Comparison of ENCODE assay signal across 1 cellular context in genomic region chr1:112704511-112704907, GRCh38.
TF ChIP-seq lines count a peak whose summit lies in the region.

No MANE protein-coding gene starts in this region.

TF ChIP-seq in K562, 482 proteins besides CTCF, POLR2A, EP300 and RAD21:
- TF ChIP-seq ZNF699 (CRISPR knock-in tag; IDR thresholded peaks at IDR 0.05; ENCODE audit: insufficient replicate concordance) (no peak), FOXA3 (CRISPR knock-in tag; conservative IDR thresholded peaks at IDR 0.05 in 1 of 2, IDR thresholded peaks at IDR 0.05 in 1 of 2) (peak in 1 of 2 experiments; percentile 3; a peak in 1 of 4 replicates), FOXJ3 (CRISPR knock-in tag; IDR thresholded peaks at IDR 0.05) (no peak), FOXP4 (CRISPR knock-in tag; IDR thresholded peaks at IDR 0.05; ENCODE audit: borderline replicate concordance) (0 out of 2 replicates have a peak, but pooled peaks have one; percentile 29), MXD1 (CRISPR knock-in tag; IDR thresholded peaks at IDR 0.05; ENCODE audit: borderline replicate concordance, poor library complexity, severe bottlenecking) (no peak), GTF3C2 (IDR thresholded peaks at IDR 0.05; ENCODE audit: borderline replicate concordance, extremely low read depth, insufficient read length) (no peak), NR4A1 (CRISPR knock-in tag; IDR thresholded peaks at IDR 0.05) (no peak), NR4A1 (tag; IDR thresholded peaks at IDR 0.05) (no peak), ATF6 (CRISPR knock-in tag; IDR thresholded peaks at IDR 0.05) (no peak), TARDBP (IDR thresholded peaks at IDR 0.05) (no peak), LEF1 (IDR thresholded peaks at IDR 0.05) (no peak), ELK1 (CRISPR knock-in tag; IDR thresholded peaks at IDR 0.05) (no peak), MTA3 (IDR thresholded peaks at IDR 0.05; ENCODE audit: borderline replicate concordance) (no peak), NUFIP1 (IDR thresholded peaks at IDR 0.05; ENCODE audit: partially characterized antibody) (no peak), CHD7 (IDR thresholded peaks at IDR 0.05; ENCODE audit: low read depth, low read length) (no peak), KLF16 (IDR thresholded peaks at IDR 0.05) (no peak), SMARCA5 (IDR thresholded peaks at IDR 0.05) (peak; percentile 72; the same call in 1 of the 2 replicates), ZNF589 (CRISPR knock-in tag; IDR thresholded peaks at IDR 0.05; ENCODE audit: low read depth) (peak; percentile 72; the same call in 1 of the 2 replicates), JUN (IDR thresholded peaks at IDR 0.05; ENCODE audit: borderline replicate concordance, low read depth, low read length) (no peak), JUN (CRISPR knock-in tag; IDR thresholded peaks at IDR 0.05; ENCODE audit: borderline replicate concordance) (peak; percentile 29; the same call in 1 of the 2 replicates), PHF20 (IDR thresholded peaks at IDR 0.05; ENCODE audit: partially characterized antibody) (no peak), XRCC4 (IDR thresholded peaks at IDR 0.05; ENCODE audit: extremely low read depth, insufficient read depth, insufficient read length) (no peak), ZNF263 (CRISPR knock-in tag; IDR thresholded peaks at IDR 0.05; ENCODE audit: borderline replicate concordance) (no peak), TRIM28 (IDR thresholded peaks at IDR 0.05) (no peak)
